ENCODE assay signal across 25 cellular contexts in genomic region chr15:37260255-37260654, GRCh38.
"Had no signal": no experiment of that assay in that cellular context is flagged by ENCODE, and none has a peak within 500 bp of the region (broad histone marks: within the 10 kb centered on the region; RNA-seq: fewer than 3 reads in every experiment).

No MANE protein-coding gene starts in this region.

- H3K36me3 ChIP-seq: neural progenitor cell, ovary, right lobe of liver, sigmoid colon, stomach, thoracic aorta, thyroid gland, tibial nerve, upper lobe of left lung, vagina had no signal

- H3K4me3 ChIP-seq: neural progenitor cell, ovary, psoas muscle, right lobe of liver, sigmoid colon, stomach, thoracic aorta, thyroid gland, tibial nerve, upper lobe of left lung, vagina had no signal

- H3K27me3 ChIP-seq: neural progenitor cell, ovary, right lobe of liver, sigmoid colon, stomach, thyroid gland, tibial nerve, upper lobe of left lung, vagina had no signal

- DNase-seq: natural killer cell; occipital lobe; ovary; posterior cingulate gyrus; psoas muscle; right cardiac atrium; right lobe of liver; sigmoid colon; small intestine; stimulated activated CD4-positive, alpha-beta T cell treated with anti-CD3 and anti-CD28 coated beads, Interleukin-15, amount 100 ng/mL, for 24 hours; stimulated activated CD4-positive, alpha-beta T cell treated with anti-CD3 and anti-CD28 coated beads, Interleukin-2, amount 100 ng/mL, for 24 hours; stimulated activated CD4-positive, alpha-beta T cell treated with anti-CD3 and anti-CD28 coated beads, Interleukin-2, amount 100 ng/mL, for 48 hours; stimulated activated CD4-positive, alpha-beta T cell treated with anti-CD3 and anti-CD28 coated beads, Interleukin-4, amount 100 ng/mL, for 24 hours; stimulated activated naive B cell treated with anti-CD40 and anti-IgM and Interleukin-4, amounts not matched to agents 10 μg/mL and 1 μg/mL and 100 μg/mL, for 72 hours; stimulated activated naive CD4-positive, alpha-beta T cell treated with Interleukin-2 at 50 U/mL for 16 hours; stomach; thyroid gland; upper lobe of left lung had no signal

- FAIRE-seq: small intestine, urothelium cell line had no signal

- H3K9me3 ChIP-seq: ovary, psoas muscle, right lobe of liver, sigmoid colon, stomach, thoracic aorta, thyroid gland, tibial nerve, upper lobe of left lung, vagina had no signal

- H3K27ac ChIP-seq: neural progenitor cell, ovary, parathyroid adenoma, psoas muscle, right lobe of liver, sigmoid colon, stomach, thoracic aorta, thyroid gland, tibial nerve, upper lobe of left lung, vagina had no signal

- H3K79me2 ChIP-seq: parathyroid adenoma had no signal

- H3K4me2 ChIP-seq: neural progenitor cell had no signal

- ATAC-seq: natural killer cell; psoas muscle; right cardiac atrium; right lobe of liver; stimulated activated effector memory CD8-positive, alpha-beta T cell treated with anti-CD3 and anti-CD28 coated beads, Interleukin-12 subunit alpha, Interleukin-12 subunit beta, amount 100 ng/mL, for 72 hours; stimulated activated naive B cell treated with anti-CD40 and anti-IgM and Interleukin-4, amounts not matched to agents 10 μg/mL and 1 μg/mL and 100 μg/mL, for 72 hours had no signal

- H2AFZ ChIP-seq: neural progenitor cell, parathyroid adenoma had no signal

- H3K9ac ChIP-seq: neural progenitor cell, parathyroid adenoma had no signal

- H3K4me1 ChIP-seq: parathyroid adenoma, psoas muscle, sigmoid colon, stomach, thyroid gland, tibial nerve, upper lobe of left lung, vagina had no signal
